In the genomic region with DNA sequence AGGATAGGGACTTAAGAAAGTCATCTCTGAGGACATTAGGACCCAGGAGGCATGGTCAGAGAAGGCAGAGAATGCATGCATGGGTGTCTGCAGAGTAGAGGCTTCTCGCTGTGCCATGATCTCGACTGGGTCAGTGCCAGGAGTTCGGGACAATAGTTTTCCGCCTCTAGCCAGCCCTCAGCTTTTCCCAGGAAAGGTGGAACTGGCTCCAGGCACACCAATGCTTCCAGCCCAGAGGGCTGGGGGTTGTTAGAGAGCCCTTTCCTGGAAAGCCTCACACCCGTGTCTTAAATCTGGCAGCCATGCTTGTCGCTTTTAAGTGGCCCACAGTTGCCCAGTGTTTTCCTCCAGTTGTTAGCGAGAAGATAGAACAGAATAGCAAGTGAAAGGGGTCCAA, we compare ENCODE assay signal across 8 cellular contexts.
A peak's percentile ranks its signal among the peaks of the same experiment; 100 is the strongest.
DNase-seq lines count a peak whose midpoint lies in the region; ATAC-seq and TF ChIP-seq lines count a peak whose summit lies in the region.

No MANE protein-coding gene starts in this region.

- CTCF ChIA-PET in Panc1 (lab: Charles Lee) (no interaction called here), GM10248 (lab: Yijun Ruan, JAX) (interaction anchor here (1.2 kb wide), 1 partner anchor 279 kb away, joined by 5 read pairs; no protein-coding TSS in a partner anchor)

- no peaks in the 10 kb centered on the region for H4K20me1 ChIP-seq in fibroblast of lung (ENCODE audit: control insufficient read depth, extremely low read depth, insufficient read depth, low read length)

- no peak overlapping the region for H3K9ac ChIP-seq in fibroblast of lung (ENCODE audit: insufficient read depth, low read length)

- no peaks in the 10 kb centered on the region; the same call in 1 of the 2 replicates for H3K9me3 ChIP-seq in Panc1 (ENCODE audit: control insufficient read depth, insufficient read depth, low read depth, low read length)
- no peaks in the 10 kb centered on the region for H3K9me3 ChIP-seq in fibroblast of lung (ENCODE audit: control insufficient read depth, insufficient read depth, low read depth, low read length)

- H2AFZ ChIP-seq in fibroblast of lung (ENCODE audit: low read length): no peak overlapping the region

- peaks cover 11 to 12% of the 10 kb centered on the region in 2 donors for H3K9me3 Mint-ChIP-seq in stimulated activated naive B cell treated with anti-CD40 and anti-IgM and Interleukin-4, amounts not matched to agents 10 μg/mL and 1 μg/mL and 100 μg/mL, for 72 hours

- BruUV-seq in Panc1 (replicated peaks; lab: Mats Ljungman, UMichigan): no TSS peak

- H3K27ac ChIP-seq in Panc1 (ENCODE audit: low read length): peak overlapping the region; percentile 84
- no peak overlapping the region for H3K27ac ChIP-seq in fibroblast of lung (ENCODE audit: insufficient read depth, low read length)

- H3K27me3 ChIP-seq in Panc1 (ENCODE audit: control insufficient read depth, insufficient read depth, low read length) (no peaks in the 10 kb centered on the region), fibroblast of lung (ENCODE audit: control insufficient read depth, insufficient read depth, low read length) (no peaks in the 10 kb centered on the region)

- peak overlapping the region; percentile 98 for H3K27ac Mint-ChIP-seq in stimulated activated naive B cell treated with anti-CD40 and anti-IgM and Interleukin-4, amounts not matched to agents 10 μg/mL and 1 μg/mL and 100 μg/mL, for 72 hours

- DNase-seq in CMK (ENCODE audit: low read depth): peak; percentile 12
- DNase-seq in Panc1 (ENCODE audit: low read depth, low spot score): peak; percentile 35
- DNase-seq in fibroblast of lung (ENCODE audit: low read depth in 2 of 2): no peak
- DNase-seq in stimulated activated naive B cell treated with anti-CD40 and anti-IgM and Interleukin-4, amounts not matched to agents 10 μg/mL and 1 μg/mL and 100 μg/mL, for 72 hours: no peak
- no peak for DNase-seq in stimulated activated naive CD4-positive, alpha-beta T cell treated with Interleukin-2 at 50 U/mL for 16 hours (lab: John Stamatoyannopoulos, UW)
- no peak for DNase-seq in GM10248 (ENCODE audit: extremely low spot score)

- no peaks in the 10 kb centered on the region for H3K27me3 Mint-ChIP-seq in stimulated activated naive B cell treated with anti-CD40 and anti-IgM and Interleukin-4, amounts not matched to agents 10 μg/mL and 1 μg/mL and 100 μg/mL, for 72 hours

- no peaks in the 10 kb centered on the region for H3K79me2 ChIP-seq in fibroblast of lung (ENCODE audit: control insufficient read depth, insufficient read depth, low read length)

- POLR2A ChIA-PET in Panc1 (lab: Charles Lee): no interaction called here
- POLR2A ChIA-PET in GM10248 (lab: Yijun Ruan, JAX): no interaction called here

- in situ Hi-C loops in Panc1 (cut with HindIII; ENCODE audit: low pct_unique_long_range_greater_than_20kb, low sequenced_read_pairs): no loop called here

- TF ChIP-seq CTCF in Panc1 (IDR thresholded peaks at IDR 0.05): no peak
- TF ChIP-seq CTCF in fibroblast of lung (conservative IDR thresholded peaks at IDR 0.05 in 1 of 2, IDR thresholded peaks at IDR 0.05 in 1 of 2; ENCODE audit: low read depth in 1 of 2, low read length in 2 of 2): no peak
- no peak for TF ChIP-seq CTCF in GM10248 (IDR thresholded peaks at IDR 0.05; ENCODE audit: control extremely low read depth, extremely low read depth, low read depth, missing control alignments)

- H3K36me3 Mint-ChIP-seq in stimulated activated naive B cell treated with anti-CD40 and anti-IgM and Interleukin-4, amounts not matched to agents 10 μg/mL and 1 μg/mL and 100 μg/mL, for 72 hours: peaks cover 1 to 27% of the 10 kb centered on the region in 2 donors

- H3K4me1 Mint-ChIP-seq in stimulated activated naive B cell treated with anti-CD40 and anti-IgM and Interleukin-4, amounts not matched to agents 10 μg/mL and 1 μg/mL and 100 μg/mL, for 72 hours: peaks cover 26 to 63% of the 10 kb centered on the region in 2 donors

- peak; percentile 17 for ATAC-seq in GM19324 (IDR thresholded peaks at IDR 0.05; ENCODE audit: low FRiP score, unreplicated experiment)
- peak; percentile 23 for ATAC-seq in HG03196 (IDR thresholded peaks at IDR 0.05; ENCODE audit: unreplicated experiment)
- peak; percentile 86 for ATAC-seq in Panc1
- peak; percentile 41 to 43 for ATAC-seq in stimulated activated naive B cell treated with anti-CD40 and anti-IgM and Interleukin-4, amounts not matched to agents 10 μg/mL and 1 μg/mL and 100 μg/mL, for 72 hours (replicated peaks)

- H3K4me3 ChIP-seq in Panc1 (ENCODE audit: low read depth in 2 of 2, low read length in 2 of 2) (peak overlapping the region; percentile 43 to 80), fibroblast of lung (replicated peaks in 1 of 4; ENCODE audit: control extremely low read depth in 1 of 4, insufficient read depth in 1 of 4, low read depth in 3 of 4, low read length in 4 of 4) (peak overlapping the region in 2 of 4 experiments; percentile 20 to 55)

- intact Hi-C loops in Panc1 (cut with micrococcal nuclease; ENCODE audit: unreplicated experiment): no loop called here

- H3K4me2 ChIP-seq in fibroblast of lung (ENCODE audit: extremely low read depth, insufficient read depth, low read length): peak overlapping the region; percentile 23

- H3K4me1 ChIP-seq in Panc1 (ENCODE audit: control insufficient read depth, insufficient read depth, low read length) (no peaks in the 10 kb centered on the region; the same call in 1 of the 2 replicates), fibroblast of lung (ENCODE audit: control insufficient read depth, extremely low read depth, insufficient read depth, low read length) (no peaks in the 10 kb centered on the region)

- H3K36me3 ChIP-seq in Panc1 (ENCODE audit: control insufficient read depth, insufficient read depth, low read length): no peaks in the 10 kb centered on the region
- H3K36me3 ChIP-seq in fibroblast of lung (ENCODE audit: control insufficient read depth, insufficient read depth, low read length): no peaks in the 10 kb centered on the region

- H3K4me3 Mint-ChIP-seq in stimulated activated naive B cell treated with anti-CD40 and anti-IgM and Interleukin-4, amounts not matched to agents 10 μg/mL and 1 μg/mL and 100 μg/mL, for 72 hours: peak overlapping the region; percentile 88 to 89

Comparison
In these comparisons a context has a peak if more than half of its experiments do, and no peak if none do; other contexts are left out.
1. DNase-seq: peak in CMK (single experiment) and Panc1 (single experiment); none in fibroblast of lung (0 of 2), stimulated activated naive B cell treated with anti-CD40 and anti-IgM and Interleukin-4, amounts not matched to agents 10 μg/mL and 1 μg/mL and 100 μg/mL, for 72 hours (single experiment), stimulated activated naive CD4-positive, alpha-beta T cell treated with Interleukin-2 at 50 U/mL for 16 hours (single experiment) and GM10248 (single experiment).
2. ATAC-seq: peak in every context shown above with its lines; median percentile 86 in Panc1; 42 in stimulated activated naive B cell treated with anti-CD40 and anti-IgM and Interleukin-4, amounts not matched to agents 10 μg/mL and 1 μg/mL and 100 μg/mL, for 72 hours; 23 in HG03196; 17 in GM19324.